Comparison of ENCODE assay signal across 27 cellular contexts in the genomic region with DNA sequence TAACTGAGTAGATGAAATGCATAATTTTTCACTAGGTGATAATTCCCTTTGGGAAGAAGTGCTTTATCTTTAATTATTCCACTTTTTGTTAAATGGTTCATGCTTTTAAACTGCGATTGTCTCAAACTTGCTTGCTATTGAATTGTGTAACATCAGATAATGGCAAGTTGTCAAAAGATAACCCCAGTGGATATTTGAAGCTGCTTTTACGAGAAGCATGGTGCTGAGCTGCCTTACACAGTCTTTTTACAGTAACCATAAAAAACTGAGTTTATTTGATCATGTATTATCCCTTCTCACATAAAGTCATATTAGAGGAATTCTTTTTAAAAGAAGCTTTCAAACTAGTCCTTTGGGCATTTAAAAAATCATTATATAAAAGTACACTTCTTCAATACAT.
"Had no signal": no experiment of that assay in that cellular context is flagged by ENCODE, and none has a peak within 500 bp of the region (broad histone marks: within the 10 kb centered on the region; RNA-seq: fewer than 3 reads in every experiment).

No MANE protein-coding gene starts in this region.

- H3K36me3 ChIP-seq: MG63 had no signal

- H3K9me3 ChIP-seq: ascending aorta, MG63 had no signal

- DNase-seq: activated CD4-positive, alpha-beta memory T cell treated with anti-CD3 and anti-CD28 coated beads for 36 hours; activated CD4-positive, alpha-beta T cell treated with anti-CD3 and anti-CD28 coated beads for 36 hours; activated CD4-positive, alpha-beta T cell treated with anti-CD3 and anti-CD28 coated beads, Interleukin-2, amount 50 U/mL, for 1 hour; activated CD8-positive, alpha-beta memory T cell treated with anti-CD3 and anti-CD28 coated beads, Interleukin-2, amount 50 U/mL, for 4 hours; activated effector memory CD4-positive, alpha-beta T cell treated with Interleukin-2 at 50 U/mL for 16 hours; activated naive CD4-positive, alpha-beta T cell treated with anti-CD3 and anti-CD28 coated beads, Interleukin-2, amount 10 ng/mL, durations not matched to agents 7 days and 5 days; activated naive CD8-positive, alpha-beta T cell treated with anti-CD3 and anti-CD28 coated beads, Interleukin-2, amount 50 U/mL, for 24 hours; activated T-cell treated with anti-CD3 and anti-CD28 coated beads for 4 hours; activated T-cell treated with anti-CD3 and anti-CD28 coated beads, Interleukin-2, amount 50 U/mL, for 48 hours; amygdala; Karpas-422; MG63; MV-4-11; NCI-H1092; NCI-H1436 treated with DMSO at 0.1 percent for 48 hours; NCI-H1694 treated with DMSO at 0.1 percent for 48 hours; NCI-H2029; NCI-H2107; NCI-H2171; NCI-H510A; NCI-H526; NCI-H748 treated with DMSO at 0.1 percent for 48 hours; NK-92 treated with Interleukin-12 subunit alpha and Interleukin-12 subunit beta, amount 100 ng/mL, for 24 hours; Right ventricle myocardium superior had no signal

- H3K27me3 ChIP-seq: ascending aorta, cardiac muscle cell, MG63 had no signal

- H3K27ac ChIP-seq: ascending aorta, cardiac muscle cell, SK-N-MC had no signal

- H3K4me3 ChIP-seq: ascending aorta, cardiac muscle cell, MG63, SK-N-MC had no signal
